ENCODE assay signal across 25 cellular contexts in genomic region chr6:145250436-145250835, GRCh38.
"Had no signal": no experiment of that assay in that cellular context is flagged by ENCODE, and none has a peak within 500 bp of the region (broad histone marks: within the 10 kb centered on the region; RNA-seq: fewer than 3 reads in every experiment).

No MANE protein-coding gene starts in this region.

- H3K36me3 ChIP-seq: esophagus muscularis mucosa, gastroesophageal sphincter, heart left ventricle, left lung, lower lobe of right lung had no signal

- FAIRE-seq: colon, endothelial cell of umbilical vein, frontal cortex, kidney had no signal

- H3K27me3 ChIP-seq: dorsolateral prefrontal cortex, esophagus muscularis mucosa, foreskin keratinocyte, gastroesophageal sphincter, heart left ventricle, hepatocyte, left lung had no signal

- ATAC-seq: foreskin keratinocyte, gastroesophageal sphincter, heart left ventricle, left colon, left lung, left ventricle myocardium superior, lower lobe of right lung had no signal

- H3K9me3 ChIP-seq: esophagus muscularis mucosa, gastroesophageal sphincter, heart left ventricle, lower lobe of right lung had no signal

- H3K4me3 ChIP-seq: coronary artery, dorsolateral prefrontal cortex, esophagus muscularis mucosa, gastroesophageal sphincter, heart left ventricle, hepatocyte, left lung, lower lobe of right lung had no signal

- H3K27ac ChIP-seq: coronary artery, dorsolateral prefrontal cortex, esophagus muscularis mucosa, foreskin keratinocyte, gastroesophageal sphincter, heart left ventricle, hepatocyte, left lung, lower lobe of right lung had no signal

- H3K4me2 ChIP-seq: hepatocyte had no signal

- H2AFZ ChIP-seq: hepatocyte had no signal

- DNase-seq: dermis blood vessel endothelial cell; dorsolateral prefrontal cortex; effector CD4-positive, alpha-beta T cell; effector memory CD4-positive, alpha-beta T cell; foreskin keratinocyte; heart left ventricle; hypothalamus; immature natural killer cell; islet precursor cell; kidney; kidney glomerular epithelial cell; left colon; left lung; left ventricle myocardium superior; lower lobe of right lung; mesenchymal stem cell; midbrain; naive B cell had no signal

- H3K79me2 ChIP-seq: hepatocyte had no signal

- H3K4me1 ChIP-seq: esophagus muscularis mucosa, foreskin keratinocyte, gastroesophageal sphincter, heart left ventricle, left lung, lower lobe of right lung had no signal
